In genomic region chr2:110873056-110873502, GRCh38 we compare ENCODE assay signal across 21 cellular contexts.
DNase-seq lines count a peak whose midpoint lies in the region; ATAC-seq, FAIRE-seq and TF ChIP-seq lines count a peak whose summit lies in the region.
"Had no signal": no experiment of that assay in that cellular context is flagged by ENCODE, and none has a peak within 500 bp of the region (broad histone marks: within the 10 kb centered on the region; RNA-seq: fewer than 3 reads in every experiment).

No MANE protein-coding gene starts in this region.

- H3K4me1 ChIP-seq in GM12878 (ENCODE audit: control insufficient read depth, insufficient read depth, low read length) (peaks cover 46% of the 10 kb centered on the region), spleen (peaks cover 0 to 12% (median 6%) of the 10 kb centered on the region in 6 donors)
- H3K4me1 ChIP-seq: breast epithelium had no signal

- SMC1A ChIA-PET in GM12878 (lab: Charles Lee; ENCODE audit: uncharacterized antibody, unreplicated experiment), result interaction anchor here (0.9 kb wide), 1 partner anchor 61 kb away, joined by 3 read pairs; no protein-coding TSS in a partner anchor

- peaks cover 0 to under 1% of the 10 kb centered on the region in 2 donors for H3K9me3 Mint-ChIP-seq in activated T-cell treated with anti-CD3 and anti-CD28 coated beads, Interleukin-2, amount 50 U/mL, for 72 hours
- peaks cover 2 to 4% of the 10 kb centered on the region in 2 donors for H3K9me3 Mint-ChIP-seq in stimulated activated naive CD8-positive, alpha-beta T cell treated with anti-CD3 and anti-CD28 coated beads, Interleukin-15, amount 100 ng/mL, for 72 hours

- in situ Hi-C loops in GM12878 (cut with MboI), result loop anchor here (25.0 kb wide), 1 partner anchor 339 kb away; no protein-coding TSS in a partner anchor

- H3K36me3 Mint-ChIP-seq in activated T-cell treated with anti-CD3 and anti-CD28 coated beads, Interleukin-2, amount 50 U/mL, for 72 hours (ENCODE audit: insufficient read depth in 2 of 2), result peaks cover 2 to 6% of the 10 kb centered on the region in 2 donors

- no peak overlapping the region; the same call in 1 of the 2 replicates for H3K9ac ChIP-seq in GM12878 (ENCODE audit: control insufficient read depth, insufficient read depth, low read length)

- H2AFZ ChIP-seq in GM12878 (ENCODE audit: control insufficient read depth, low read depth, low read length), result no peak overlapping the region

- no peak for TF ChIP-seq RAD21 in GM12878 (IDR thresholded peaks at IDR 0.05; ENCODE audit: insufficient read depth, low read depth, low read length)

- POLR2A ChIA-PET in GM12878 (lab: Charles Lee), result no interaction called here

- peak in 1 of 2 donors; percentile 43 for DNase-seq in activated T-cell treated with anti-CD3 and anti-CD28 coated beads, Interleukin-2, amount 50 U/mL, for 72 hours
- DNase-seq in activated T-cell treated with anti-CD3 and anti-CD28 coated beads for 4 hours, result no peak
- no peak for DNase-seq in GM12878 (ENCODE audit: low read depth, low spot score)
- peak in 1 of 2 donors; percentile 45 for DNase-seq in stimulated activated naive CD8-positive, alpha-beta T cell treated with anti-CD3 and anti-CD28 coated beads, Interleukin-15, amount 100 ng/mL, for 72 hours
- DNase-seq in DMS79 treated with DMSO at 0.1 percent for 48 hours (lab: John Stamatoyannopoulos, UW), result no peak
- DNase-seq in spleen, result no peak
- no peak for DNase-seq in HTR-8/SVneo (ENCODE audit: insufficient read length, low spot score)
- DNase-seq: activated CD4-positive, CD25-positive, alpha-beta regulatory T cell; dorsolateral prefrontal cortex; Kasumi-1; mammary epithelial cell; NCI-H1417 treated with DMSO at 0.1 percent for 48 hours; stimulated activated CD4-positive, alpha-beta T cell treated with anti-CD3 and anti-CD28 coated beads, Interleukin-12 subunit alpha, Interleukin-12 subunit beta, amount 100 ng/mL, for 4 hours; stimulated activated naive CD4-positive, alpha-beta T cell treated with Interleukin-2 at 50 U/mL for 16 hours had no signal

- TF ChIP-seq CTCF in GM12878 (IDR thresholded peaks at IDR 0.05 in 2 of 3, conservative IDR thresholded peaks at IDR 0.05 in 1 of 3; ENCODE audit: control insufficient read depth in 2 of 3, extremely low read depth in 1 of 3, insufficient read depth in 1 of 3, low read depth in 3 of 3, low read length in 3 of 3) (no peak), spleen (IDR thresholded peaks at IDR 0.05 in 8 of 11, conservative IDR thresholded peaks at IDR 0.05 in 3 of 11) (no peak)

- FAIRE-seq in GM12878 (lab: Jason Lieb, UNC) (no peak), HTR-8/SVneo (lab: Jason Lieb, UNC) (no peak)

- H3K27ac Mint-ChIP-seq in activated T-cell treated with anti-CD3 and anti-CD28 coated beads, Interleukin-2, amount 50 U/mL, for 72 hours, result no peak overlapping the region
- H3K27ac Mint-ChIP-seq in stimulated activated naive CD8-positive, alpha-beta T cell treated with anti-CD3 and anti-CD28 coated beads, Interleukin-15, amount 100 ng/mL, for 72 hours, result no peak overlapping the region
- H3K27ac Mint-ChIP-seq: activated naive CD4-positive, alpha-beta T cell treated with anti-CD3 and anti-CD28 coated beads, Interleukin-2, amount 50 U/mL, for 24 hours; nephron had no signal

- WGBS in GM12878 (ENCODE audit: insufficient coverage, insufficient replicate concordance, low lambda C conversion rate, missing lambda C conversion rate), result under 1% methylated on average over 9 of the region's 9 CpGs
- WGBS in spleen, 5 donors, result 84 to 87% (median 85%) methylated on average over 4 to 9 of the region's 9 CpGs

- CTCF ChIA-PET in GM12878 (lab: Yijun Ruan, JAX), result interaction anchor here (1.0 kb wide), 1 partner anchor 15 kb away, joined by 3 read pairs; no protein-coding TSS in a partner anchor

- H3K4me3 Mint-ChIP-seq in activated T-cell treated with anti-CD3 and anti-CD28 coated beads, Interleukin-2, amount 50 U/mL, for 72 hours, result peak overlapping the region; percentile 24 to 25
- H3K4me3 Mint-ChIP-seq in stimulated activated naive CD8-positive, alpha-beta T cell treated with anti-CD3 and anti-CD28 coated beads, Interleukin-15, amount 100 ng/mL, for 72 hours, result peak overlapping the region; percentile 19 to 45
- H3K4me3 Mint-ChIP-seq: activated naive CD4-positive, alpha-beta T cell treated with anti-CD3 and anti-CD28 coated beads, Interleukin-2, amount 50 U/mL, for 24 hours; nephron had no signal

- no peaks in the 10 kb centered on the region for H3K79me2 ChIP-seq in GM12878 (ENCODE audit: control insufficient read depth, insufficient read depth, low read length)

- H3K4me1 Mint-ChIP-seq in activated T-cell treated with anti-CD3 and anti-CD28 coated beads, Interleukin-2, amount 50 U/mL, for 72 hours (ENCODE audit: low read depth), result peaks cover 38% of the 10 kb centered on the region
- peaks cover 80% of the 10 kb centered on the region for H3K4me1 Mint-ChIP-seq in stimulated activated naive CD8-positive, alpha-beta T cell treated with anti-CD3 and anti-CD28 coated beads, Interleukin-15, amount 100 ng/mL, for 72 hours

- no peak overlapping the region for H3K27ac ChIP-seq in GM12878 (ENCODE audit: control insufficient read depth, insufficient read depth)
- H3K27ac ChIP-seq in spleen, result no peak overlapping the region
- H3K27ac ChIP-seq: breast epithelium, dorsolateral prefrontal cortex, HL-60, upper lobe of left lung had no signal

- intact Hi-C loops in GM12878 (cut with micrococcal nuclease; ENCODE audit: unreplicated experiment) (loop anchor here (5.0 kb wide), 1 partner anchor 229 kb away; no protein-coding TSS in a partner anchor), spleen (cut with DNase I; ENCODE audit: low total_unique reads) (no loop called here)

- H3K36me3 ChIP-seq in GM12878 (ENCODE audit: control insufficient read depth in 2 of 2, insufficient read depth in 2 of 2, low read length in 1 of 2), result no peaks in the 10 kb centered on the region
- H3K36me3 ChIP-seq in spleen, result no peaks in the 10 kb centered on the region
- H3K36me3 ChIP-seq: breast epithelium, upper lobe of left lung had no signal

- RAD21 ChIA-PET in GM12878 (lab: Charles Lee; ENCODE audit: unreplicated experiment), result interaction anchor here (0.9 to 1.3 kb wide), 2 partner anchors 21 to 61 kb away, joined by 3 read pairs; no protein-coding TSS in a partner anchor

- H3K4me2 ChIP-seq in GM12878 (ENCODE audit: control insufficient read depth, insufficient read depth), result peak overlapping the region; percentile 17; the same call in 1 of the 2 replicates

- peaks cover 57% of the 10 kb centered on the region for H3K27me3 Mint-ChIP-seq in activated T-cell treated with anti-CD3 and anti-CD28 coated beads, Interleukin-2, amount 50 U/mL, for 72 hours (ENCODE audit: low read depth)
- H3K27me3 Mint-ChIP-seq in stimulated activated naive CD8-positive, alpha-beta T cell treated with anti-CD3 and anti-CD28 coated beads, Interleukin-15, amount 100 ng/mL, for 72 hours, result peaks cover 43% of the 10 kb centered on the region

- H4K20me1 ChIP-seq in GM12878 (ENCODE audit: control insufficient read depth, insufficient read depth), result no peaks in the 10 kb centered on the region

- no peak overlapping the region for H3K4me3 ChIP-seq in GM12878
- no peak overlapping the region for H3K4me3 ChIP-seq in spleen
- H3K4me3 ChIP-seq: breast epithelium, dorsolateral prefrontal cortex, upper lobe of left lung had no signal

- H3K27me3 ChIP-seq in GM12878 (replicated peaks in 1 of 2; ENCODE audit: control insufficient read depth in 2 of 2, insufficient read depth in 2 of 2, low read length in 1 of 2) (no peaks in the 10 kb centered on the region; a peak in 1 of 4 replicates), spleen (replicated peaks in 1 of 7) (peaks cover 0 to 11% (median 0%) of the 10 kb centered on the region in 7 donors)
- H3K27me3 ChIP-seq: breast epithelium, upper lobe of left lung had no signal

- TF ChIP-seq POLR2A in GM12878 (IDR thresholded peaks at IDR 0.05; ENCODE audit: low read depth, low read length) (no peak), spleen (IDR thresholded peaks at IDR 0.05) (no peak)

- peak; percentile 61 to 62 for ATAC-seq in activated T-cell treated with anti-CD3 and anti-CD28 coated beads, Interleukin-2, amount 50 U/mL, for 72 hours (replicated peaks in 1 of 2)
- ATAC-seq in HG02852 (IDR thresholded peaks at IDR 0.05; ENCODE audit: unreplicated experiment) (peak; percentile 37), GM12878 (peak; percentile 62)
- ATAC-seq in stimulated activated naive CD8-positive, alpha-beta T cell treated with anti-CD3 and anti-CD28 coated beads, Interleukin-15, amount 100 ng/mL, for 72 hours, result peak; percentile 61
- ATAC-seq: HCT116 had no signal

- H3K9me3 ChIP-seq in GM12878 (replicated peaks; ENCODE audit: control insufficient read depth, insufficient read depth, low read length), result peaks cover 4% of the 10 kb centered on the region; the same call in 2 of the 3 replicates
- peaks cover 0 to 3% (median 0%) of the 10 kb centered on the region in 8 donors for H3K9me3 ChIP-seq in spleen
- H3K9me3 ChIP-seq: breast epithelium, upper lobe of left lung had no signal

- TSS peak; percentile 57 for BruUV-seq in GM12878 (replicated peaks; lab: Mats Ljungman, UMichigan)

- TF ChIP-seq EP300 in GM12878 (IDR thresholded peaks at IDR 0.05; ENCODE audit: borderline replicate concordance in 1 of 2, control insufficient read depth in 1 of 2, low read depth in 2 of 2, low read length in 2 of 2), result peak; percentile 39 to 50; a peak in 2 of 4 replicates

TF ChIP-seq in GM12878, 131 proteins besides CTCF, POLR2A, EP300 and RAD21 (continues in another document):
- TF ChIP-seq ZSCAN29 (IDR thresholded peaks at IDR 0.05) (no peak), HDGF (IDR thresholded peaks at IDR 0.05) (no peak), ZNF207 (IDR thresholded peaks at IDR 0.05; ENCODE audit: borderline replicate concordance) (no peak), SMARCA5 (IDR thresholded peaks at IDR 0.05) (no peak), SMAD5 (IDR thresholded peaks at IDR 0.05; ENCODE audit: low read depth) (no peak), BACH1 (IDR thresholded peaks at IDR 0.05; ENCODE audit: borderline replicate concordance) (no peak), DPF2 (IDR thresholded peaks at IDR 0.05) (no peak)
